ENCODE assay signal across 18 cellular contexts in the genomic region with DNA sequence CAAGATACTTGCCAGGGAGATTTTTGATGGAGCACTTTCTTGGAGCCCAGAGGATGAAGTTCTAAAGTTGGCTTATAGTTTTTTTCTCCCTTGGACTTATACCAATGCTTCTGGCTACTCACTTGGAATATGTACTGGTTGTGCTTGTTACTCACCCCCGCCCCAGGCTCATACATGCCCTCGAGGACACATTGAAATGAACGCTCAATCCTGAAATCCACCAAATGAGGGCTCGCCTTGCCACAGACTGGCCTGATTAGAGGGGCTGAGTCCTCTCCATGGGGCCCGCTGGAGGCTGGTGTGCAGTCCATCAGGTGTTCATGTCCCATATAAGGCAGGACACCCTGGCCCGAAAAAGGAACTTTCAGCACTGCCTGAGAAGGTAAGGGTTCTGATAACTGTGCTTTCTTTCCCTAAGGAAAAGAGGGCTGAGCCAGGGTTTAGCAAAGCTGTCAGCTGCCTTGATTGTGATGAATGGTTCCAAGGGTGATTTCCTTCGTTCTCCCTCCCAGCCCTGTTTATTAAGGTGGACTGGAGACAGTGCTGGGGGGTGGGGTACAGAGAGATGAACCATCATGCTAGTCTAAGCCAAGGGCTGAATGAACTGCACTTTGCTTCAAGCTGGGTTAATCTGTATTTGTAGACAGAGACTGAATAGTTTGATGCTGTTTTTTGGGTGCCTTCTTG. TPM values are rescaled to one million over a fixed set of nuclear protein-coding genes. Genes with fewer than 3 reads are reported as not detected.
DNase-seq lines count a peak whose midpoint lies in the region; ATAC-seq and TF ChIP-seq lines count a peak whose summit lies in the region.
"Had no signal": no experiment of that assay in that cellular context is flagged by ENCODE, and none has a peak within 500 bp of the region (broad histone marks: within the 10 kb centered on the region; RNA-seq: fewer than 3 reads in every experiment).

No MANE protein-coding gene starts in this region.

- intact Hi-C loops in heart left ventricle (cut with DNase I) (no loop called here), cardiac septum (cut with DNase I) (no loop called here), CD14-positive monocyte (cut with micrococcal nuclease) (no loop called here)
- intact Hi-C loops in naive thymus-derived CD4-positive, alpha-beta T cell (cut with micrococcal nuclease), result loop anchor here in 1 of 2 donors (2.0 kb wide), 1 partner anchor 15 kb away; no protein-coding TSS in a partner anchor

- POLR2A ChIA-PET in naive thymus-derived CD4-positive, alpha-beta T cell (lab: Charles Lee), result interaction anchor here (0.5 to 31.2 kb wide), 5 partner anchors 9 to 92 kb away, joined by 4 to 516 read pairs (median 6); partner anchors contain the start of gene PXYLP1

- peak in 2 of 4 donors; percentile 37 to 56 for ATAC-seq in heart left ventricle
- no peak for ATAC-seq in naive thymus-derived CD4-positive, alpha-beta T cell
- no peak for ATAC-seq in GM19324 (IDR thresholded peaks at IDR 0.05; ENCODE audit: low FRiP score, unreplicated experiment)
- ATAC-seq in GM19463 (IDR thresholded peaks at IDR 0.05; ENCODE audit: unreplicated experiment), result no peak
- ATAC-seq: HCT116, left colon had no signal

- H3K36me3 Mint-ChIP-seq in naive thymus-derived CD4-positive, alpha-beta T cell, result peaks cover 0 to 33% (median 0%) of the 10 kb centered on the region in 5 donors
- peaks cover 39 to 59% of the 10 kb centered on the region in 2 donors for H3K36me3 Mint-ChIP-seq in CD14-positive monocyte
- H3K36me3 Mint-ChIP-seq: stimulated activated naive B cell treated with anti-CD40 and anti-IgM and Interleukin-4, amounts not matched to agents 10 μg/mL and 1 μg/mL and 100 μg/mL, for 72 hours had no signal

- peak overlapping the region in 3 of 12 donors; percentile 24 to 38 (median 27) for H3K4me3 ChIP-seq in heart left ventricle
- no peak overlapping the region for H3K4me3 ChIP-seq in naive thymus-derived CD4-positive, alpha-beta T cell (ENCODE audit: low read length)
- H3K4me3 ChIP-seq: cardiac muscle cell, right lobe of liver had no signal

- H3K4me1 Mint-ChIP-seq in naive thymus-derived CD4-positive, alpha-beta T cell, result peaks cover 33 to 91% (median 66%) of the 10 kb centered on the region in 7 donors
- H3K4me1 Mint-ChIP-seq in CD14-positive monocyte, result peaks cover 6% of the 10 kb centered on the region

- H3K9me3 Mint-ChIP-seq in naive thymus-derived CD4-positive, alpha-beta T cell, result no peaks in the 10 kb centered on the region
- H3K9me3 Mint-ChIP-seq in CD14-positive monocyte, result no peaks in the 10 kb centered on the region
- H3K9me3 Mint-ChIP-seq: stimulated activated naive B cell treated with anti-CD40 and anti-IgM and Interleukin-4, amounts not matched to agents 10 μg/mL and 1 μg/mL and 100 μg/mL, for 72 hours had no signal

- peak overlapping the region in 7 of 9 donors; percentile 51 to 89 (median 86) for H3K27ac Mint-ChIP-seq in naive thymus-derived CD4-positive, alpha-beta T cell
- H3K27ac Mint-ChIP-seq in CD14-positive monocyte, result no peak overlapping the region
- H3K27ac Mint-ChIP-seq: stimulated activated naive B cell treated with anti-CD40 and anti-IgM and Interleukin-4, amounts not matched to agents 10 μg/mL and 1 μg/mL and 100 μg/mL, for 72 hours had no signal

- no peaks in the 10 kb centered on the region for H3K27me3 Mint-ChIP-seq in naive thymus-derived CD4-positive, alpha-beta T cell
- H3K27me3 Mint-ChIP-seq in CD14-positive monocyte (ENCODE audit: low read depth in 3 of 3), result no peaks in the 10 kb centered on the region
- H3K27me3 Mint-ChIP-seq: stimulated activated naive B cell treated with anti-CD40 and anti-IgM and Interleukin-4, amounts not matched to agents 10 μg/mL and 1 μg/mL and 100 μg/mL, for 72 hours had no signal

- no peak for TF ChIP-seq POLR2A in heart left ventricle (IDR thresholded peaks at IDR 0.05)

- no peaks in the 10 kb centered on the region for H3K36me3 ChIP-seq in heart left ventricle
- no peaks in the 10 kb centered on the region for H3K36me3 ChIP-seq in naive thymus-derived CD4-positive, alpha-beta T cell (ENCODE audit: control insufficient read depth in 2 of 3, insufficient read depth in 3 of 3, low read length in 3 of 3)
- H3K36me3 ChIP-seq: cardiac muscle cell, right lobe of liver had no signal

- H3K27ac ChIP-seq in heart left ventricle (peak overlapping the region; percentile 55 to 96 (median 79)), angular gyrus (ENCODE audit: low read depth, low read length) (peak overlapping the region; percentile 9)
- H3K27ac ChIP-seq in naive thymus-derived CD4-positive, alpha-beta T cell (ENCODE audit: low read depth, low read length), result peak overlapping the region; percentile 62
- H3K27ac ChIP-seq: cardiac muscle cell, right lobe of liver had no signal

- DNase-seq in heart left ventricle (peak in 1 of 5 donors; percentile 48), cardiac septum (ENCODE audit: low spot score) (no peak), CD14-positive monocyte (ENCODE audit: low spot score) (no peak), globus pallidus (ENCODE audit: low spot score) (no peak)
- DNase-seq in naive thymus-derived CD4-positive, alpha-beta T cell, result no peak
- DNase-seq: activated CD4-positive, alpha-beta T cell treated with anti-CD3 and anti-CD28 coated beads, Interleukin-2, amount 50 U/mL, for 1 hour; KBM-7; left colon; NCI-H1694 treated with DMSO at 0.1 percent for 48 hours; NCI-H748 treated with DMSO at 0.1 percent for 48 hours; RPMI8226; stimulated activated naive B cell treated with anti-CD40 and anti-IgM and Interleukin-4, amounts not matched to agents 10 μg/mL and 1 μg/mL and 100 μg/mL, for 72 hours had no signal

- H3K9me3 ChIP-seq in heart left ventricle, result no peaks in the 10 kb centered on the region
- H3K9me3 ChIP-seq in naive thymus-derived CD4-positive, alpha-beta T cell (ENCODE audit: control insufficient read depth in 2 of 3, low read length in 3 of 3), result no peaks in the 10 kb centered on the region
- H3K9me3 ChIP-seq: right lobe of liver had no signal

- peak overlapping the region in 5 of 10 donors; percentile 53 to 83 (median 69) for H3K4me3 Mint-ChIP-seq in naive thymus-derived CD4-positive, alpha-beta T cell
- no peak overlapping the region for H3K4me3 Mint-ChIP-seq in CD14-positive monocyte
- H3K4me3 Mint-ChIP-seq: stimulated activated naive B cell treated with anti-CD40 and anti-IgM and Interleukin-4, amounts not matched to agents 10 μg/mL and 1 μg/mL and 100 μg/mL, for 72 hours had no signal

- TF ChIP-seq CTCF in heart left ventricle (IDR thresholded peaks at IDR 0.05), result no peak
- TF ChIP-seq CTCF in CD14-positive monocyte (IDR thresholded peaks at IDR 0.05), result no peak

- CTCF ChIA-PET in naive thymus-derived CD4-positive, alpha-beta T cell (lab: Charles Lee), result interaction anchor here (1.0 to 3.4 kb wide), 3 partner anchors 10 to 60 kb away, joined by 3 to 15 read pairs (median 4); partner anchors contain the start of gene PXYLP1

- 30 to 57% (median 47%) methylated on average over 7 of the region's 7 CpGs for WGBS in heart left ventricle, 4 donors

- peaks cover 0 to 73% (median 45%) of the 10 kb centered on the region in 12 donors for H3K4me1 ChIP-seq in heart left ventricle
- peaks cover 11 to 45% of the 10 kb centered on the region in 2 donors for H3K4me1 ChIP-seq in naive thymus-derived CD4-positive, alpha-beta T cell (ENCODE audit: control insufficient read depth in 2 of 2, insufficient read depth in 2 of 2, low read length in 2 of 2)
- H3K4me1 ChIP-seq: right lobe of liver had no signal

- no peaks in the 10 kb centered on the region for H3K27me3 ChIP-seq in heart left ventricle
- H3K27me3 ChIP-seq in naive thymus-derived CD4-positive, alpha-beta T cell (ENCODE audit: control insufficient read depth in 2 of 2, insufficient read depth in 2 of 2, low read length in 2 of 2), result no peaks in the 10 kb centered on the region
- H3K27me3 ChIP-seq: cardiac muscle cell, right lobe of liver had no signal

RNA-seq across cellular contexts. Expression of gene PXYLP1, which starts 10.6 kb away (rescaled TPM):
- total RNA-seq in heart left ventricle, result 10 to 100 TPM; 15.1 to 30.6 (median 21.2) TPM
- polyA plus RNA-seq in heart left ventricle, result 10 to 100 TPM in 1 of 2 donors, 1 to 10 TPM in 1; 7.3 to 27.7 TPM
- 38.8 TPM for total RNA-seq in cardiac septum
- total RNA-seq in naive thymus-derived CD4-positive, alpha-beta T cell, result 10 to 100 TPM; 18.6 to 40.9 (median 23.2) TPM
- 10 to 100 TPM; 15.8 to 32.0 TPM for polyA plus RNA-seq in naive thymus-derived CD4-positive, alpha-beta T cell
- 1 to 10 TPM; 4.1 to 5.8 TPM for polyA plus RNA-seq in CD14-positive monocyte

Comparison
In these comparisons a context has a peak if more than half of its experiments do, and no peak if none do; other contexts are left out.
1. H3K27ac ChIP-seq: peak in every context shown above with its lines; median percentile 79 in heart left ventricle; 62 in naive thymus-derived CD4-positive, alpha-beta T cell; 9 in angular gyrus.
2. H3K27ac Mint-ChIP-seq: peak in naive thymus-derived CD4-positive, alpha-beta T cell (7 of 9); none in CD14-positive monocyte (0 of 7).